ENCODE assay signal across 8 cellular contexts in genomic region chr3:59818033-59818936, GRCh38.
DNase-seq lines count a peak whose midpoint lies in the region; ATAC-seq and TF ChIP-seq lines count a peak whose summit lies in the region.

No MANE protein-coding gene starts in this region.

- H3K27ac Mint-ChIP-seq in nephron progenitor cell, result peak overlapping the region; percentile 27

- H3K36me3 Mint-ChIP-seq in nephron progenitor cell (ENCODE audit: low read depth), result peaks cover 11% of the 10 kb centered on the region

- H3K27me3 Mint-ChIP-seq in nephron progenitor cell (ENCODE audit: low read depth, poor library complexity), result peaks cover 5% of the 10 kb centered on the region

- TF ChIP-seq CTCF in AG10803 (conservative IDR thresholded peaks at IDR 0.05; ENCODE audit: low read length), result no peak
- TF ChIP-seq CTCF in nephron progenitor cell (IDR thresholded peaks at IDR 0.05), result no peak

- peak overlapping the region; percentile 81 for H3K27ac ChIP-seq in epithelial cell of prostate

- ATAC-seq in HG02840 (IDR thresholded peaks at IDR 0.05; ENCODE audit: low FRiP score, unreplicated experiment), result no peak
- ATAC-seq in GM21390 (IDR thresholded peaks at IDR 0.05; ENCODE audit: unreplicated experiment), result no peak

- H3K4me1 Mint-ChIP-seq in nephron progenitor cell, result peaks cover 35% of the 10 kb centered on the region

- DNase-seq in AG10803 (ENCODE audit: low read depth) (peak; percentile 97), NCI-H69 (lab: John Stamatoyannopoulos, UW) (peak; percentile 67), epithelial cell of prostate (ENCODE audit: low read depth, low spot score) (peak; percentile 70), nephron progenitor cell (no peak), NCI-H510A treated with DMSO at 0.1 percent for 48 hours (lab: John Stamatoyannopoulos, UW) (no peak), NCI-H1105 treated with DMSO at 0.1 percent for 48 hours (lab: John Stamatoyannopoulos, UW) (no peak)

- no peak overlapping the region for H3K4me3 Mint-ChIP-seq in nephron progenitor cell

- H3K9me3 Mint-ChIP-seq in nephron progenitor cell, result peaks cover 21% of the 10 kb centered on the region

- H3K4me3 ChIP-seq in AG10803 (ENCODE audit: low read length), result peak overlapping the region; percentile 19; the same call in 1 of the 2 replicates

Comparison
In these comparisons a context has a peak if more than half of its experiments do, and no peak if none do; other contexts are left out.
1. DNase-seq: peak in AG10803 (single experiment), NCI-H69 (single experiment) and epithelial cell of prostate (single experiment); none in nephron progenitor cell (single experiment), NCI-H510A treated with DMSO at 0.1 percent for 48 hours (single experiment) and NCI-H1105 treated with DMSO at 0.1 percent for 48 hours (single experiment).